ENCODE assay signal across 7 cellular contexts in genomic region chr1:10941891-10942541, GRCh38.
DNase-seq lines count a peak whose midpoint lies in the region; TF ChIP-seq lines count a peak whose summit lies in the region.

No MANE protein-coding gene starts in this region.

- WGBS in thyroid gland, 2 donors: 17 to 21% methylated on average over 4 to 8 of the region's 21 CpGs

- H3K4me3 Mint-ChIP-seq in activated CD4-positive, alpha-beta memory T cell treated with anti-CD3 and anti-CD28 coated beads, Interleukin-2, amount 10 ng/mL, durations not matched to agents 7 days and 5 days: no peak overlapping the region
- H3K4me3 Mint-ChIP-seq in nephron: peak overlapping the region in 2 of 3 experiments; percentile 14 to 43

- H3K4me3 ChIP-seq in GM12864 (ENCODE audit: low read depth, low read length): no peak overlapping the region
- no peak overlapping the region for H3K4me3 ChIP-seq in MM.1S (ENCODE audit: low read length)
- no peak overlapping the region for H3K4me3 ChIP-seq in epithelial cell of esophagus (ENCODE audit: low read length)
- H3K4me3 ChIP-seq in thyroid gland (replicated peaks in 1 of 3): no peak overlapping the region

- H3F3A ChIP-seq in MM.1S (ENCODE audit: insufficient read depth, low read length): peaks cover 8% of the 10 kb centered on the region

- peak overlapping the region; percentile 38 for H3K4me2 ChIP-seq in MM.1S (ENCODE audit: low read depth, low read length)

- H3K27me3 ChIP-seq in MM.1S (replicated peaks; ENCODE audit: insufficient read depth, low read length): peaks cover 56% of the 10 kb centered on the region
- H3K27me3 ChIP-seq in thyroid gland: no peaks in the 10 kb centered on the region

- peaks cover 32% of the 10 kb centered on the region for H3K4me1 Mint-ChIP-seq in activated CD4-positive, alpha-beta memory T cell treated with anti-CD3 and anti-CD28 coated beads, Interleukin-2, amount 10 ng/mL, durations not matched to agents 7 days and 5 days
- H3K4me1 Mint-ChIP-seq in nephron: peaks cover 54% of the 10 kb centered on the region

- H3K36me3 Mint-ChIP-seq in activated CD4-positive, alpha-beta memory T cell treated with anti-CD3 and anti-CD28 coated beads, Interleukin-2, amount 10 ng/mL, durations not matched to agents 7 days and 5 days (ENCODE audit: low read depth): no peaks in the 10 kb centered on the region
- H3K36me3 Mint-ChIP-seq in nephron (ENCODE audit: low read depth): no peaks in the 10 kb centered on the region

- H3K4me1 ChIP-seq in MM.1S (ENCODE audit: low read length) (peaks cover 29% of the 10 kb centered on the region), thyroid gland (peaks cover 10 to 19% of the 10 kb centered on the region in 2 donors)

- no peaks in the 10 kb centered on the region for H3K9me3 Mint-ChIP-seq in activated CD4-positive, alpha-beta memory T cell treated with anti-CD3 and anti-CD28 coated beads, Interleukin-2, amount 10 ng/mL, durations not matched to agents 7 days and 5 days
- H3K9me3 Mint-ChIP-seq in nephron: no peaks in the 10 kb centered on the region

- H4K20me1 ChIP-seq in MM.1S (ENCODE audit: insufficient read depth, low read length): no peaks in the 10 kb centered on the region

- no peak for DNase-seq in GM12864 (ENCODE audit: low read depth)
- DNase-seq in MM.1S: peak; percentile 20
- DNase-seq in activated CD4-positive, alpha-beta memory T cell treated with anti-CD3 and anti-CD28 coated beads, Interleukin-2, amount 10 ng/mL, durations not matched to agents 7 days and 5 days: peak; percentile 60
- peak; percentile 22 for DNase-seq in epithelial cell of esophagus (ENCODE audit: low read depth)
- DNase-seq in thyroid gland: peak; percentile 52 to 60
- DNase-seq in AML-193 (lab: John Stamatoyannopoulos, UW): no peak

- no peaks in the 10 kb centered on the region for H3K9me2 ChIP-seq in MM.1S (replicated peaks; ENCODE audit: insufficient read depth, low read length)

- no peaks in the 10 kb centered on the region for H3K36me3 ChIP-seq in MM.1S (replicated peaks; ENCODE audit: insufficient read depth, low read length)
- no peaks in the 10 kb centered on the region for H3K36me3 ChIP-seq in thyroid gland

- H3K9me3 ChIP-seq in MM.1S (replicated peaks; ENCODE audit: insufficient read depth, low read length) (no peaks in the 10 kb centered on the region), thyroid gland (no peaks in the 10 kb centered on the region)

- CTCF ChIA-PET in activated CD4-positive, alpha-beta memory T cell treated with anti-CD3 and anti-CD28 coated beads, Interleukin-2, amount 10 ng/mL, durations not matched to agents 7 days and 5 days (lab: Charles Lee): interaction anchor here (0.6 to 1.4 kb wide), 5 partner anchors 15 to 447 kb away, joined by 3 to 8 read pairs (median 4); no protein-coding TSS in a partner anchor

- H3K9ac ChIP-seq in MM.1S (ENCODE audit: low read length): no peak overlapping the region

- TF ChIP-seq CTCF in GM12864 (IDR thresholded peaks at IDR 0.05; ENCODE audit: low read depth, low read length, missing control alignments) (peak; percentile 98), MM.1S (IDR thresholded peaks at IDR 0.05; ENCODE audit: low read length) (peak; percentile 91), epithelial cell of esophagus (IDR thresholded peaks at IDR 0.05; ENCODE audit: insufficient read depth, low read depth, low read length, missing control alignments) (peak; percentile 94), nephron (IDR thresholded peaks at IDR 0.05; ENCODE audit: unreplicated experiment in 3 of 3) (peak; percentile 94 to 99 (median 94)), thyroid gland (IDR thresholded peaks at IDR 0.05) (peak; percentile 62 to 90 (median 74))

- POLR2A ChIA-PET in activated CD4-positive, alpha-beta memory T cell treated with anti-CD3 and anti-CD28 coated beads, Interleukin-2, amount 10 ng/mL, durations not matched to agents 7 days and 5 days (lab: Charles Lee): no interaction called here

- H3K27ac Mint-ChIP-seq in activated CD4-positive, alpha-beta memory T cell treated with anti-CD3 and anti-CD28 coated beads, Interleukin-2, amount 10 ng/mL, durations not matched to agents 7 days and 5 days: no peak overlapping the region
- peak overlapping the region in 2 of 3 experiments; percentile 47 to 63 for H3K27ac Mint-ChIP-seq in nephron

- H3K79me2 ChIP-seq in MM.1S (ENCODE audit: low read length): no peaks in the 10 kb centered on the region

- H3K27me3 Mint-ChIP-seq in activated CD4-positive, alpha-beta memory T cell treated with anti-CD3 and anti-CD28 coated beads, Interleukin-2, amount 10 ng/mL, durations not matched to agents 7 days and 5 days: peaks cover 53% of the 10 kb centered on the region
- H3K27me3 Mint-ChIP-seq in nephron (ENCODE audit: low read depth): peaks cover 66% of the 10 kb centered on the region

- TF ChIP-seq POLR2A in thyroid gland (IDR thresholded peaks at IDR 0.05): no peak

- H3K27ac ChIP-seq in MM.1S (ENCODE audit: low read length) (no peak overlapping the region), thyroid gland (no peak overlapping the region)

- no peak overlapping the region for H2AFZ ChIP-seq in MM.1S (ENCODE audit: low read length)

- intact Hi-C loops in thyroid gland (cut with DNase I): no loop called here

Comparison
In these comparisons a context has a peak if more than half of its experiments do, and no peak if none do; other contexts are left out.
1. DNase-seq: peak in MM.1S (single experiment), activated CD4-positive, alpha-beta memory T cell treated with anti-CD3 and anti-CD28 coated beads, Interleukin-2, amount 10 ng/mL, durations not matched to agents 7 days and 5 days (single experiment), epithelial cell of esophagus (single experiment) and thyroid gland (2 of 2); none in GM12864 (single experiment) and AML-193 (0 of 2).
2. Peak in every context shown above with its lines, with median percentiles within 50 percentile points of each other: CTCF ChIP-seq.